ENCODE assay signal across 15 cellular contexts in genomic region chr15:40277472-40277871, GRCh38. TPM values are rescaled to one million over a fixed set of nuclear protein-coding genes. Genes with fewer than 3 reads are reported as not detected.
DNase-seq lines count a peak whose midpoint lies in the region; ATAC-seq and TF ChIP-seq lines count a peak whose summit lies in the region.
"Had no signal": no experiment of that assay in that cellular context is flagged by ENCODE, and none has a peak within 500 bp of the region (broad histone marks: within the 10 kb centered on the region; RNA-seq: fewer than 3 reads in every experiment).

No MANE protein-coding gene starts in this region.

- CTCF ChIA-PET in activated B cell treated with CpG ODN at 0.5 μM for 24 hours (lab: Charles Lee): interaction anchor here (0.9 to 11.8 kb wide), 8 partner anchors 32 to 390 kb away, joined by 3 to 228 read pairs (median 64); partner anchors contain the start of genes INAFM2 and PLCB2
- CTCF ChIA-PET in activated CD8-positive, alpha-beta T cell treated with anti-CD3 and anti-CD28 coated beads, Interleukin-2, amount 10 ng/mL, durations not matched to agents 7 days and 5 days (lab: Charles Lee): interaction anchor here (1.0 to 9.8 kb wide), 4 partner anchors 35 to 232 kb away, joined by 3 to 559 read pairs (median 57); partner anchors contain the start of genes CCDC9B, INAFM2 and PLCB2

- H3K27me3 Mint-ChIP-seq in activated B cell treated with CpG ODN at 0.5 μM for 24 hours (peaks cover 5% of the 10 kb centered on the region), neural progenitor cell (ENCODE audit: insufficient read depth, low read depth) (peaks cover 39% of the 10 kb centered on the region)
- H3K27me3 Mint-ChIP-seq in activated T-helper 2 cell treated with anti-CD3 and anti-CD28 coated beads, Interferon-gamma antibody, Interleukin-2, Interleukin-4, amounts not matched to agents 10 μg/mL and 5 μg/mL and 100 μg/mL, durations not matched to agents 14 hours and 24 hours and 36 hours (ENCODE audit: low read depth): peaks cover 46% of the 10 kb centered on the region
- peaks cover 37% of the 10 kb centered on the region for H3K27me3 Mint-ChIP-seq in activated CD8-positive, alpha-beta T cell treated with anti-CD3 and anti-CD28 coated beads, Interleukin-2, amount 10 ng/mL, durations not matched to agents 7 days and 5 days (ENCODE audit: low read depth)

- TF ChIP-seq POLR2A in NB4 (IDR thresholded peaks at IDR 0.05; ENCODE audit: extremely low read depth, insufficient read length): no peak
- TF ChIP-seq POLR2A in breast epithelium (IDR thresholded peaks at IDR 0.05): no peak

- H3K36me3 Mint-ChIP-seq in activated B cell treated with CpG ODN at 0.5 μM for 24 hours (ENCODE audit: low read depth): no peaks in the 10 kb centered on the region
- H3K36me3 Mint-ChIP-seq in activated T-helper 2 cell treated with anti-CD3 and anti-CD28 coated beads, Interferon-gamma antibody, Interleukin-2, Interleukin-4, amounts not matched to agents 10 μg/mL and 5 μg/mL and 100 μg/mL, durations not matched to agents 14 hours and 24 hours and 36 hours (ENCODE audit: low read depth): no peaks in the 10 kb centered on the region
- no peaks in the 10 kb centered on the region for H3K36me3 Mint-ChIP-seq in neural progenitor cell
- no peaks in the 10 kb centered on the region for H3K36me3 Mint-ChIP-seq in activated CD8-positive, alpha-beta T cell treated with anti-CD3 and anti-CD28 coated beads, Interleukin-2, amount 10 ng/mL, durations not matched to agents 7 days and 5 days (ENCODE audit: low read depth)

- intact Hi-C loops in activated B cell treated with CpG ODN at 0.5 μM for 24 hours (cut with micrococcal nuclease) (no loop called here), breast epithelium (cut with DNase I; ENCODE audit: low total_unique reads) (loop anchor here (10.0 kb wide), 1 partner anchor 233 kb away; no protein-coding TSS in a partner anchor)
- intact Hi-C loops in activated T-helper 2 cell treated with anti-CD3 and anti-CD28 coated beads, Interferon-gamma antibody, Interleukin-2, Interleukin-4, amounts not matched to agents 10 μg/mL and 5 μg/mL and 100 μg/mL, durations not matched to agents 14 hours and 24 hours and 36 hours (cut with micrococcal nuclease): loop anchor here (10.0 kb wide), 1 partner anchor 173 kb away; the partner anchor contains the start of gene BMF

- H3K4me2 ChIP-seq in DOHH2 (ENCODE audit: low read length): peak overlapping the region; percentile 58
- H3K4me2 ChIP-seq in osteoblast (ENCODE audit: insufficient read depth, low read length): peak overlapping the region; percentile 74
- H3K4me2 ChIP-seq in neural progenitor cell: no peak overlapping the region

- peaks cover 27% of the 10 kb centered on the region for H3K4me1 Mint-ChIP-seq in activated B cell treated with CpG ODN at 0.5 μM for 24 hours
- H3K4me1 Mint-ChIP-seq in activated T-helper 2 cell treated with anti-CD3 and anti-CD28 coated beads, Interferon-gamma antibody, Interleukin-2, Interleukin-4, amounts not matched to agents 10 μg/mL and 5 μg/mL and 100 μg/mL, durations not matched to agents 14 hours and 24 hours and 36 hours (ENCODE audit: low read depth): peaks cover 8% of the 10 kb centered on the region
- peaks cover 40% of the 10 kb centered on the region for H3K4me1 Mint-ChIP-seq in neural progenitor cell
- H3K4me1 Mint-ChIP-seq in activated CD8-positive, alpha-beta T cell treated with anti-CD3 and anti-CD28 coated beads, Interleukin-2, amount 10 ng/mL, durations not matched to agents 7 days and 5 days (ENCODE audit: low read depth): peaks cover 21% of the 10 kb centered on the region

- H3K9me3 Mint-ChIP-seq in activated B cell treated with CpG ODN at 0.5 μM for 24 hours (no peaks in the 10 kb centered on the region), neural progenitor cell (no peaks in the 10 kb centered on the region)
- no peaks in the 10 kb centered on the region for H3K9me3 Mint-ChIP-seq in activated T-helper 2 cell treated with anti-CD3 and anti-CD28 coated beads, Interferon-gamma antibody, Interleukin-2, Interleukin-4, amounts not matched to agents 10 μg/mL and 5 μg/mL and 100 μg/mL, durations not matched to agents 14 hours and 24 hours and 36 hours
- H3K9me3 Mint-ChIP-seq in activated CD8-positive, alpha-beta T cell treated with anti-CD3 and anti-CD28 coated beads, Interleukin-2, amount 10 ng/mL, durations not matched to agents 7 days and 5 days (ENCODE audit: insufficient read depth): no peaks in the 10 kb centered on the region
- H3K9me3 Mint-ChIP-seq: neural crest cell, type B pancreatic cell had no signal

- H3K4me1 ChIP-seq in DOHH2 (ENCODE audit: control insufficient read depth, low read length) (peaks cover 30% of the 10 kb centered on the region), osteoblast (ENCODE audit: insufficient read depth, low read length) (peaks cover 3% of the 10 kb centered on the region), breast epithelium (peaks cover 0 to 10% of the 10 kb centered on the region in 2 donors), neural progenitor cell (peaks cover 18% of the 10 kb centered on the region)

- DNase-seq in NB4 (ENCODE audit: low read depth): peak; percentile 74
- no peak for DNase-seq in activated B cell treated with CpG ODN at 0.5 μM for 24 hours
- DNase-seq in osteoblast (ENCODE audit: insufficient read length, low spot score, missing footprints): no peak
- no peak for DNase-seq in breast epithelium (ENCODE audit: low spot score in 2 of 2)
- DNase-seq in activated T-helper 2 cell treated with anti-CD3 and anti-CD28 coated beads, Interferon-gamma antibody, Interleukin-2, Interleukin-4, amounts not matched to agents 10 μg/mL and 5 μg/mL and 100 μg/mL, durations not matched to agents 14 hours and 24 hours and 36 hours (ENCODE audit: low spot score): no peak
- DNase-seq in neural progenitor cell (ENCODE audit: low spot score): no peak
- DNase-seq in activated CD8-positive, alpha-beta T cell treated with anti-CD3 and anti-CD28 coated beads, Interleukin-2, amount 10 ng/mL, durations not matched to agents 7 days and 5 days: no peak
- DNase-seq: spleen; stimulated activated CD4-positive, alpha-beta T cell treated with anti-CD3 and anti-CD28 coated beads, Interleukin-4, amount 100 ng/mL, for 24 hours; stomach; SW 1271 had no signal

- H3K27ac ChIP-seq in DOHH2 (ENCODE audit: low read depth, low read length) (no peak overlapping the region), osteoblast (ENCODE audit: low read depth, low read length) (no peak overlapping the region), breast epithelium (no peak overlapping the region), neural progenitor cell (no peak overlapping the region)
- H3K27ac ChIP-seq: coronary artery, spleen, stomach had no signal

- H2AFZ ChIP-seq in osteoblast (ENCODE audit: low read length) (peak overlapping the region; percentile 84), neural progenitor cell (replicated peaks) (no peak overlapping the region)

- H3K9me2 ChIP-seq in DOHH2 (replicated peaks; ENCODE audit: control insufficient read depth, low read length): no peaks in the 10 kb centered on the region

- no peaks in the 10 kb centered on the region for H3K79me2 ChIP-seq in DOHH2 (ENCODE audit: control insufficient read depth, low read length)
- no peaks in the 10 kb centered on the region for H3K79me2 ChIP-seq in osteoblast (ENCODE audit: insufficient read depth, low read length)
- H3K79me2 ChIP-seq in neural progenitor cell (ENCODE audit: low read depth): no peaks in the 10 kb centered on the region

- H3K9me3 ChIP-seq in DOHH2 (ENCODE audit: control insufficient read depth, insufficient read depth, low read length): no peaks in the 10 kb centered on the region
- H3K9me3 ChIP-seq in osteoblast (ENCODE audit: low read depth, low read length): no peaks in the 10 kb centered on the region
- no peaks in the 10 kb centered on the region for H3K9me3 ChIP-seq in breast epithelium
- H3K9me3 ChIP-seq in neural progenitor cell (ENCODE audit: low read depth): no peaks in the 10 kb centered on the region
- H3K9me3 ChIP-seq: spleen, stomach had no signal

- H3K4me3 ChIP-seq in DOHH2 (ENCODE audit: low read length): peak overlapping the region; percentile 36
- H3K4me3 ChIP-seq in NB4 (ENCODE audit: low read depth, low read length): no peak overlapping the region
- H3K4me3 ChIP-seq in osteoblast (ENCODE audit: insufficient read depth, low read length): peak overlapping the region; percentile 60
- no peak overlapping the region for H3K4me3 ChIP-seq in breast epithelium
- no peak overlapping the region for H3K4me3 ChIP-seq in neural progenitor cell
- H3K4me3 ChIP-seq: coronary artery, spleen, stomach had no signal

- no peak for ATAC-seq in activated B cell treated with CpG ODN at 0.5 μM for 24 hours (ENCODE audit: low read depth)
- no peak for ATAC-seq in activated CD8-positive, alpha-beta T cell treated with anti-CD3 and anti-CD28 coated beads, Interleukin-2, amount 10 ng/mL, durations not matched to agents 7 days and 5 days

- H3K9ac ChIP-seq in neural progenitor cell: no peak overlapping the region

- no peaks in the 10 kb centered on the region for H3K36me3 ChIP-seq in DOHH2 (ENCODE audit: control insufficient read depth, low read length)
- H3K36me3 ChIP-seq in osteoblast (ENCODE audit: insufficient read depth, low read length): no peaks in the 10 kb centered on the region
- no peaks in the 10 kb centered on the region for H3K36me3 ChIP-seq in breast epithelium
- no peaks in the 10 kb centered on the region for H3K36me3 ChIP-seq in neural progenitor cell
- H3K36me3 ChIP-seq: spleen had no signal

- H3F3A ChIP-seq in DOHH2 (ENCODE audit: control insufficient read depth, insufficient read depth) (no peaks in the 10 kb centered on the region), neural progenitor cell (ENCODE audit: low read depth) (peaks cover 15% of the 10 kb centered on the region)

- no peak for TF ChIP-seq CTCF in DOHH2 (IDR thresholded peaks at IDR 0.05; ENCODE audit: low read depth, low read length, poor library complexity, severe bottlenecking)
- TF ChIP-seq CTCF in NB4 (IDR thresholded peaks at IDR 0.05; ENCODE audit: low read depth, low read length): no peak
- TF ChIP-seq CTCF in activated B cell treated with CpG ODN at 0.5 μM for 24 hours (IDR thresholded peaks at IDR 0.05): no peak
- no peak for TF ChIP-seq CTCF in osteoblast (IDR thresholded peaks at IDR 0.05; ENCODE audit: extremely low read depth, low read depth, low read length)
- TF ChIP-seq CTCF in breast epithelium (IDR thresholded peaks at IDR 0.05): no peak
- TF ChIP-seq CTCF in neural progenitor cell (IDR thresholded peaks at IDR 0.05): no peak

- H3K27me3 ChIP-seq in DOHH2 (ENCODE audit: control insufficient read depth, low read length) (peaks cover 28% of the 10 kb centered on the region), osteoblast (ENCODE audit: insufficient read depth, low read length) (peaks cover 37% of the 10 kb centered on the region), breast epithelium (peaks cover 7 to 30% of the 10 kb centered on the region in 2 donors), neural progenitor cell (peaks cover 57% of the 10 kb centered on the region)

- POLR2A ChIA-PET in activated B cell treated with CpG ODN at 0.5 μM for 24 hours (lab: Charles Lee): interaction anchor here (0.7 kb wide), 2 partner anchors 11 to 495 kb away, joined by 3 read pairs; partner anchors contain the start of gene FSIP1
- POLR2A ChIA-PET in activated CD8-positive, alpha-beta T cell treated with anti-CD3 and anti-CD28 coated beads, Interleukin-2, amount 10 ng/mL, durations not matched to agents 7 days and 5 days (lab: Charles Lee): interaction anchor here (0.6 to 2.9 kb wide), 2 partner anchors 32 to 188 kb away, joined by 3 to 21 read pairs; partner anchors contain the start of gene PLCB2

- peak overlapping the region; percentile 44 for H3K4me3 Mint-ChIP-seq in activated B cell treated with CpG ODN at 0.5 μM for 24 hours
- H3K4me3 Mint-ChIP-seq in activated T-helper 2 cell treated with anti-CD3 and anti-CD28 coated beads, Interferon-gamma antibody, Interleukin-2, Interleukin-4, amounts not matched to agents 10 μg/mL and 5 μg/mL and 100 μg/mL, durations not matched to agents 14 hours and 24 hours and 36 hours (ENCODE audit: low read depth): no peak overlapping the region
- no peak overlapping the region for H3K4me3 Mint-ChIP-seq in neural progenitor cell
- no peak overlapping the region for H3K4me3 Mint-ChIP-seq in activated CD8-positive, alpha-beta T cell treated with anti-CD3 and anti-CD28 coated beads, Interleukin-2, amount 10 ng/mL, durations not matched to agents 7 days and 5 days
- H3K4me3 Mint-ChIP-seq: neural crest cell, type B pancreatic cell had no signal

- H4K20me1 ChIP-seq in DOHH2 (ENCODE audit: control insufficient read depth, insufficient read depth, low read depth, low read length): no peaks in the 10 kb centered on the region
- no peaks in the 10 kb centered on the region for H4K20me1 ChIP-seq in osteoblast (ENCODE audit: insufficient read depth, low read length)
- peaks cover 19% of the 10 kb centered on the region for H4K20me1 ChIP-seq in neural progenitor cell (ENCODE audit: low read depth)

- H3K27ac Mint-ChIP-seq in activated B cell treated with CpG ODN at 0.5 μM for 24 hours (no peak overlapping the region), neural progenitor cell (no peak overlapping the region)
- H3K27ac Mint-ChIP-seq in activated T-helper 2 cell treated with anti-CD3 and anti-CD28 coated beads, Interferon-gamma antibody, Interleukin-2, Interleukin-4, amounts not matched to agents 10 μg/mL and 5 μg/mL and 100 μg/mL, durations not matched to agents 14 hours and 24 hours and 36 hours: no peak overlapping the region
- no peak overlapping the region for H3K27ac Mint-ChIP-seq in activated CD8-positive, alpha-beta T cell treated with anti-CD3 and anti-CD28 coated beads, Interleukin-2, amount 10 ng/mL, durations not matched to agents 7 days and 5 days
- H3K27ac Mint-ChIP-seq: type B pancreatic cell had no signal

RNA-seq across cellular contexts. Expression of gene ANKRD63, which starts 5.4 kb away (rescaled TPM):
- total RNA-seq in activated B cell treated with CpG ODN at 0.5 μM for 24 hours (0.32 TPM in 1 of 2 replicates, not detected in the other), osteoblast (not detected in 2 replicates), breast epithelium (not detected), neural progenitor cell (ENCODE audit: low replicate concordance) (not detected in 2 replicates)
- total RNA-seq in activated T-helper 2 cell treated with anti-CD3 and anti-CD28 coated beads, Interferon-gamma antibody, Interleukin-2, Interleukin-4, amounts not matched to agents 10 μg/mL and 5 μg/mL and 100 μg/mL, durations not matched to agents 14 hours and 24 hours and 36 hours: 0.41 and 0.48 TPM in 2 replicates
- total RNA-seq in activated CD8-positive, alpha-beta T cell treated with anti-CD3 and anti-CD28 coated beads, Interleukin-2, amount 10 ng/mL, durations not matched to agents 7 days and 5 days: under 1 TPM in 1 of 2 experiments, not detected in 1; 0.37 TPM
- total RNA-seq: neural crest cell, spleen had no signal

RNA-seq across cellular contexts. Expression of gene PLCB2, which starts 30.3 kb away (rescaled TPM):
- total RNA-seq in activated B cell treated with CpG ODN at 0.5 μM for 24 hours (109 and 126 TPM in 2 replicates), osteoblast (under 0.01 TPM in 2 replicates), breast epithelium (10 to 100 TPM in 2 of 3 donors, 1 to 10 TPM in 1; 4.3 to 17.9 (median 13.6) TPM), neural progenitor cell (ENCODE audit: low replicate concordance) (0.56 and 2.1 TPM in 2 replicates)
- total RNA-seq in activated T-helper 2 cell treated with anti-CD3 and anti-CD28 coated beads, Interferon-gamma antibody, Interleukin-2, Interleukin-4, amounts not matched to agents 10 μg/mL and 5 μg/mL and 100 μg/mL, durations not matched to agents 14 hours and 24 hours and 36 hours: 96.3 and 98.9 TPM in 2 replicates
- 100 to 1,000 TPM; 133 to 160 TPM for total RNA-seq in activated CD8-positive, alpha-beta T cell treated with anti-CD3 and anti-CD28 coated beads, Interleukin-2, amount 10 ng/mL, durations not matched to agents 7 days and 5 days

RNA-seq across cellular contexts. Expression of gene PAK6, which starts 38.6 kb away (rescaled TPM):
- 0.34 and 0.40 TPM in 2 replicates for total RNA-seq in activated B cell treated with CpG ODN at 0.5 μM for 24 hours
- not detected in 2 replicates for total RNA-seq in osteoblast
- 10 to 100 TPM in 1 of 3 donors, 1 to 10 TPM in 1, under 1 TPM in 1; 0.80 to 11.0 (median 9.5) TPM for total RNA-seq in breast epithelium
- total RNA-seq in activated T-helper 2 cell treated with anti-CD3 and anti-CD28 coated beads, Interferon-gamma antibody, Interleukin-2, Interleukin-4, amounts not matched to agents 10 μg/mL and 5 μg/mL and 100 μg/mL, durations not matched to agents 14 hours and 24 hours and 36 hours: 0.27 and 0.78 TPM in 2 replicates
- 0.90 TPM in 1 of 2 replicates, not detected in the other for total RNA-seq in neural progenitor cell (ENCODE audit: low replicate concordance)
- 1 to 10 TPM; 1.2 to 1.4 TPM for total RNA-seq in activated CD8-positive, alpha-beta T cell treated with anti-CD3 and anti-CD28 coated beads, Interleukin-2, amount 10 ng/mL, durations not matched to agents 7 days and 5 days

RNA-seq across cellular contexts. Expression of gene INAFM2, which starts 46.0 kb away (rescaled TPM):
- total RNA-seq in activated B cell treated with CpG ODN at 0.5 μM for 24 hours (9.5 TPM in 2 replicates), osteoblast (16.8 and 17.7 TPM in 2 replicates), breast epithelium (10 to 100 TPM in 2 of 3 donors, 1 to 10 TPM in 1; 5.1 to 17.3 (median 12.5) TPM), neural progenitor cell (ENCODE audit: low replicate concordance) (11.5 and 18.2 TPM in 2 replicates)
- 16.7 and 17.9 TPM in 2 replicates for total RNA-seq in activated T-helper 2 cell treated with anti-CD3 and anti-CD28 coated beads, Interferon-gamma antibody, Interleukin-2, Interleukin-4, amounts not matched to agents 10 μg/mL and 5 μg/mL and 100 μg/mL, durations not matched to agents 14 hours and 24 hours and 36 hours
- total RNA-seq in activated CD8-positive, alpha-beta T cell treated with anti-CD3 and anti-CD28 coated beads, Interleukin-2, amount 10 ng/mL, durations not matched to agents 7 days and 5 days: 1 to 10 TPM; 8.7 to 9.4 TPM

Comparison
In these comparisons a context has a peak if more than half of its experiments do, and no peak if none do; other contexts are left out.
1. H3K4me3 ChIP-seq: peak in DOHH2 (single experiment) and osteoblast (single experiment); none in NB4 (single experiment), breast epithelium (0 of 3) and neural progenitor cell (single experiment).